In the genomic region with DNA sequence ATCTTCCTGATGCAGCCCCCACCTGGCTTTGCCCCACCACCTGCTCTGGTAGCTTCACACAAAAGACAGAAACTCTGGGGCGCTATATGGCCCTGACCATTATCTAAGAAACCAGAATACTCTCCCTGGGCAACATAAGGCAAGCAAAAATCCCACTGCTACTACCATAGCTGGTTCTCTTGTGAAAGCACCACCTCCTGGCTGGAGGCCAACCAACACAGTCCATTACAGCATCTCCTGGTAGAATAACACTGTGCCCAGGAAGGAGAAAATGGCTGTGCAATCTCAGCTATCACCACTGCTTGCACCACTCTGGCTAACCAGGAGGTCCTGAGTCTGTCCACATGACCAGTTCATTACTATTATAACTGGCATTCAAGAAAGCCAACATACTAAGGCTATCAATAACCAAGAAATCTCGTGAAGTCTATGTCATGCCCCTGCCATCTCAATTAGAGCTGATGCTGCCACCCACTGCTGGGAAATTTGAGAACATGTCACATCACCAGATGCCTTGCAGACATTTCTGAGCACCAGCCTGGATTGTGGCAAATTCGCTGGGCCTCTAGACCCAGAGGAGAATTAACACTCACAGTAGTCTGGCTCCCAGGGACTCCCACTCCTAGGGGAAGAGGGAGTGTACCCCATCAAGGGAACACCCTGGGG, we compare ENCODE assay signal across 21 cellular contexts.
"Had no signal": no experiment of that assay in that cellular context is flagged by ENCODE, and none has a peak within 500 bp of the region (broad histone marks: within the 10 kb centered on the region; RNA-seq: fewer than 3 reads in every experiment).

No MANE protein-coding gene starts in this region.

- H3K9me3 ChIP-seq: esophagus squamous epithelium, mucosa of descending colon, ovary, psoas muscle, right lobe of liver, stomach had no signal

- H3K4me2 ChIP-seq: smooth muscle cell had no signal

- H3K36me3 ChIP-seq: esophagus squamous epithelium, ovary, right lobe of liver, stomach had no signal

- DNase-seq: activated B cell treated with CpG ODN at 0.5 μM for 24 hours; activated CD4-positive, alpha-beta T cell treated with anti-CD3 and anti-CD28 coated beads, Interleukin-2, amount 10 ng/mL, durations not matched to agents 24 days and 14 days; activated CD8-positive, alpha-beta T cell treated with anti-CD3 and anti-CD28 coated beads for 36 hours; activated naive CD4-positive, alpha-beta T cell treated with anti-CD3 and anti-CD28 coated beads for 36 hours; activated T-cell treated with anti-CD3 and anti-CD28 coated beads, Interleukin-2, amount 50 U/mL, for 1 hour; anterior cingulate cortex; effector CD8-positive, alpha-beta T cell; esophagus squamous epithelium; foreskin fibroblast; hippocampal formation; islet precursor cell; mucosa of descending colon; naive B cell; ovary; right lobe of liver; stimulated activated CD4-positive, alpha-beta T cell treated with anti-CD3 and anti-CD28 coated beads, Interleukin-4, amount 100 ng/mL, for 1 hour; stomach; T-cell; trophoblast cell had no signal

- H3K4me3 ChIP-seq: esophagus squamous epithelium, mucosa of descending colon, ovary, psoas muscle, right lobe of liver, smooth muscle cell, stomach had no signal

- ATAC-seq: activated CD8-positive, alpha-beta T cell treated with anti-CD3 and anti-CD28 coated beads for 36 hours; mucosa of descending colon; psoas muscle; T-cell had no signal

- H3K27ac ChIP-seq: esophagus squamous epithelium, ovary, psoas muscle, right lobe of liver, stomach had no signal

- H3K27me3 ChIP-seq: esophagus squamous epithelium, ovary, right lobe of liver, stomach had no signal

- H3K4me1 ChIP-seq: esophagus squamous epithelium, psoas muscle, right lobe of liver, stomach had no signal
